Comparison of ENCODE assay signal across 1 cellular context in genomic region chr19:5612891-5613290, GRCh38.
A peak's percentile ranks its signal among the peaks of the same experiment; 100 is the strongest.
TF ChIP-seq lines count a peak whose summit lies in the region.

No MANE protein-coding gene starts in this region.

TF ChIP-seq in K562, 482 proteins besides CTCF, POLR2A, EP300 and RAD21:
- TF ChIP-seq RUNX1 (IDR thresholded peaks at IDR 0.05; ENCODE audit: low read depth) (no peak), SMARCA4 (IDR thresholded peaks at IDR 0.05) (no peak), JUN (IDR thresholded peaks at IDR 0.05; ENCODE audit: borderline replicate concordance, low read depth, low read length) (no peak), JUN (CRISPR knock-in tag; IDR thresholded peaks at IDR 0.05; ENCODE audit: borderline replicate concordance) (no peak), THRB (CRISPR knock-in tag; conservative IDR thresholded peaks at IDR 0.05) (0 out of 2 replicates have a peak, but pooled peaks have one; percentile 29), UBTF (IDR thresholded peaks at IDR 0.05; ENCODE audit: borderline replicate concordance in 1 of 2, low read depth in 2 of 2, low read length in 2 of 2) (no peak), POLR2G (IDR thresholded peaks at IDR 0.05; ENCODE audit: low read depth, low read length) (no peak), CAMTA2 (CRISPR knock-in tag; conservative IDR thresholded peaks at IDR 0.05) (no peak)
